ENCODE assay signal across 28 cellular contexts in genomic region chr1:2097386-2098300, GRCh38. TPM values are rescaled to one million over a fixed set of nuclear protein-coding genes. Genes with fewer than 3 reads are reported as not detected.
A peak's percentile ranks its signal among the peaks of the same experiment; 100 is the strongest.
DNase-seq lines count a peak whose midpoint lies in the region; ATAC-seq and TF ChIP-seq lines count a peak whose summit lies in the region.
"Had no signal": no experiment of that assay in that cellular context is flagged by ENCODE, and none has a peak within 500 bp of the region (broad histone marks: within the 10 kb centered on the region; RNA-seq: fewer than 3 reads in every experiment).

No MANE protein-coding gene starts in this region.

- 89 to 96% methylated on average over 26 of the region's 26 CpGs for WGBS in lung, 2 donors

- H3K27ac ChIP-seq in PC-9 (0 out of 2 replicates have a peak overlapping the region, but pooled peaks have one; percentile 4), epithelial cell of prostate (peak overlapping the region; percentile 58), lung (ENCODE audit: low read depth in 1 of 2, low read length in 1 of 2) (peak overlapping the region in 1 of 2 donors; percentile 65)
- H3K27ac ChIP-seq: gastroesophageal sphincter, RWPE1, thoracic aorta had no signal

- ATAC-seq in lung (ENCODE audit: insufficient read depth, low FRiP score), result peak; percentile 31
- ATAC-seq: gastroesophageal sphincter; stimulated activated naive B cell treated with anti-CD40 and anti-IgM and Interleukin-4, amounts not matched to agents 10 μg/mL and 1 μg/mL and 100 μg/mL, for 72 hours had no signal

- peaks cover 7% of the 10 kb centered on the region; the same call in 1 of the 2 replicates for H3F3A ChIP-seq in PC-9 (ENCODE audit: insufficient read depth, low read depth)

- POLR2A ChIA-PET in PC-9 (lab: Charles Lee; ENCODE audit: unreplicated experiment), result no interaction called here

- H3K36me3 ChIP-seq in PC-9 (ENCODE audit: low read depth) (no peaks in the 10 kb centered on the region), lung (ENCODE audit: control insufficient read depth in 2 of 2, insufficient read depth in 2 of 2, low read length in 2 of 2) (no peaks in the 10 kb centered on the region)
- H3K36me3 ChIP-seq: gastroesophageal sphincter, thoracic aorta had no signal

- H2AFZ ChIP-seq in PC-9, result no peak overlapping the region

- no TSS peak for BruUV-seq in PC-9 (replicated peaks; lab: Mats Ljungman, UMichigan)

- TF ChIP-seq CTCF in PC-9 (conservative IDR thresholded peaks at IDR 0.05), result no peak
- TF ChIP-seq CTCF in lung (IDR thresholded peaks at IDR 0.05; ENCODE audit: control extremely low read depth, extremely low read depth), result no peak

- no peaks in the 10 kb centered on the region for H3K4me1 ChIP-seq in PC-9 (replicated peaks; ENCODE audit: insufficient read depth)
- H3K4me1 ChIP-seq in lung (ENCODE audit: control insufficient read depth in 2 of 2, insufficient read depth in 2 of 2, low read length in 2 of 2), result peaks cover 0 to 2% of the 10 kb centered on the region in 2 donors
- H3K4me1 ChIP-seq: gastroesophageal sphincter had no signal

- CTCF ChIA-PET in PC-9 (lab: Charles Lee), result no interaction called here

- no peak overlapping the region for H3K4me2 ChIP-seq in PC-9
- H3K4me2 ChIP-seq: BLaER1, SK-N-SH had no signal

- peaks cover 15% of the 10 kb centered on the region; the same call in 1 of the 2 replicates for H3K9me3 ChIP-seq in PC-9 (ENCODE audit: insufficient read depth, low read depth)
- H3K9me3 ChIP-seq in lung (ENCODE audit: control insufficient read depth in 2 of 2, insufficient read depth in 1 of 2, low read length in 1 of 2), result no peaks in the 10 kb centered on the region
- H3K9me3 ChIP-seq: SK-N-SH, thoracic aorta had no signal

- peak; percentile 73 for DNase-seq in DMS53 (lab: John Stamatoyannopoulos, UW)
- no peak for DNase-seq in PC-9
- peak; percentile 10 for DNase-seq in epithelial cell of prostate (ENCODE audit: low read depth, low spot score)
- no peak for DNase-seq in lung (ENCODE audit: low spot score)
- no peak for DNase-seq in NCI-H226
- DNase-seq in NK-92 treated with Interleukin-12 subunit alpha and Interleukin-12 subunit beta, amount 100 ng/mL, for 24 hours (lab: John Stamatoyannopoulos, UW), result no peak
- DNase-seq in activated CD4-positive, alpha-beta T cell treated with anti-CD3 and anti-CD28 coated beads for 1 hour, result no peak
- no peak for DNase-seq in NCI-H146 treated with DMSO at 0.1 percent for 48 hours (lab: John Stamatoyannopoulos, UW; ENCODE audit: unreplicated experiment)
- DNase-seq: activated CD4-positive, alpha-beta T cell treated with anti-CD3 and anti-CD28 coated beads, Interleukin-2, amount 50 U/mL, for 48 hours; activated CD8-positive, alpha-beta memory T cell treated with anti-CD3 and anti-CD28 coated beads, Interleukin-2, amount 50 U/mL, for 48 hours; activated effector memory CD4-positive, alpha-beta T cell treated with anti-CD3 and anti-CD28 coated beads, Interleukin-2, amount 50 U/mL, for 16 hours; activated naive CD8-positive, alpha-beta T cell treated with anti-CD3 and anti-CD28 coated beads, Interleukin-2, amount 10 ng/mL, durations not matched to agents 7 days and 5 days; COR-L47; effector CD8-positive, alpha-beta T cell; HCEC 1CT; mesendoderm; naive B cell; NCI-H1105; NCI-H2029; NCI-H2227 treated with DMSO at 0.1 percent for 48 hours; occipital lobe; SK-N-SH; stimulated activated CD4-positive, alpha-beta T cell treated with anti-CD3 and anti-CD28 coated beads, Interleukin-4, amount 100 ng/mL, for 24 hours; stimulated activated naive B cell treated with anti-CD40 and anti-IgM and Interleukin-4, amounts not matched to agents 10 μg/mL and 1 μg/mL and 100 μg/mL, for 72 hours had no signal

- H3K27me3 ChIP-seq in PC-9 (ENCODE audit: insufficient read depth, low read depth), result no peaks in the 10 kb centered on the region
- no peaks in the 10 kb centered on the region for H3K27me3 ChIP-seq in lung (ENCODE audit: control insufficient read depth, insufficient read depth)
- H3K27me3 ChIP-seq: BLaER1 had no signal

- intact Hi-C loops in PC-9 (cut with micrococcal nuclease; ENCODE audit: unreplicated experiment), result no loop called here

- no peak overlapping the region for H3K4me3 ChIP-seq in PC-9
- no peak overlapping the region for H3K4me3 ChIP-seq in lung
- H3K4me3 ChIP-seq: gastroesophageal sphincter, thoracic aorta had no signal

- H4K20me1 ChIP-seq in PC-9 (ENCODE audit: insufficient read depth), result no peaks in the 10 kb centered on the region

- no peaks in the 10 kb centered on the region for H3K9me2 ChIP-seq in PC-9 (ENCODE audit: insufficient read depth)
- H3K9me2 ChIP-seq: SK-N-SH had no signal

- H3K79me2 ChIP-seq in PC-9 (ENCODE audit: low read depth), result no peaks in the 10 kb centered on the region

RNA-seq across cellular contexts. Expression of gene PRKCZ, which starts 47.4 kb away (rescaled TPM):
- total RNA-seq in PC-9 (2021) (36.0 and 36.2 TPM in 2 replicates), lung (100 to 1,000 TPM; 100 to 149 TPM)
- polyA plus RNA-seq in lung, result 100 to 1,000 TPM in 1 of 2 donors, 10 to 100 TPM in 1; 55.2 to 133 TPM

Comparison
In these comparisons a context has a peak if more than half of its experiments do, and no peak if none do; other contexts are left out.
1. DNase-seq: peak in DMS53 (single experiment) and epithelial cell of prostate (single experiment); none in PC-9 (0 of 2), lung (single experiment), NCI-H226 (single experiment), NK-92 treated with Interleukin-12 subunit alpha and Interleukin-12 subunit beta, amount 100 ng/mL, for 24 hours (single experiment), activated CD4-positive, alpha-beta T cell treated with anti-CD3 and anti-CD28 coated beads for 1 hour (single experiment) and NCI-H146 treated with DMSO at 0.1 percent for 48 hours (single experiment).